In genomic region chr3:120113128-120114116, GRCh38 we compare ENCODE assay signal across 15 cellular contexts. TPM values are rescaled to one million over a fixed set of nuclear protein-coding genes. Genes with fewer than 3 reads are reported as not detected.
A peak's percentile ranks its signal among the peaks of the same experiment; 100 is the strongest.
DNase-seq lines count a peak whose midpoint lies in the region; ATAC-seq and TF ChIP-seq lines count a peak whose summit lies in the region.
"Had no signal": no experiment of that assay in that cellular context is flagged by ENCODE, and none has a peak within 500 bp of the region (broad histone marks: within the 10 kb centered on the region; RNA-seq: fewer than 3 reads in every experiment).

No MANE protein-coding gene starts in this region.

- H3K4me3 Mint-ChIP-seq in MCF 10A (ENCODE audit: unreplicated experiment) (no peak overlapping the region), WTC11 (no peak overlapping the region)
- H3K4me3 Mint-ChIP-seq: activated CD8-positive, alpha-beta memory T cell treated with anti-CD3 and anti-CD28 coated beads, Interleukin-2, amount 10 ng/mL, durations not matched to agents 7 days and 5 days; IgD-negative memory B cell; stimulated activated naive B cell treated with anti-CD40 and anti-IgM and Interleukin-4, amounts not matched to agents 10 μg/mL and 1 μg/mL and 100 μg/mL, for 72 hours had no signal

- H3K27me3 Mint-ChIP-seq in MCF 10A (ENCODE audit: insufficient read depth, unreplicated experiment) (no peaks in the 10 kb centered on the region), WTC11 (ENCODE audit: low read depth) (no peaks in the 10 kb centered on the region; the same call in 1 of the 2 replicates)
- H3K27me3 Mint-ChIP-seq: IgD-negative memory B cell; stimulated activated naive B cell treated with anti-CD40 and anti-IgM and Interleukin-4, amounts not matched to agents 10 μg/mL and 1 μg/mL and 100 μg/mL, for 72 hours had no signal

- BruUV-seq in MCF 10A (replicated peaks; lab: Mats Ljungman, UMichigan): no TSS peak

- no peaks in the 10 kb centered on the region for H3K4me1 ChIP-seq in breast epithelium

- ATAC-seq in GM21526 (IDR thresholded peaks at IDR 0.05; ENCODE audit: low FRiP score, unreplicated experiment) (no peak), GM19023 (IDR thresholded peaks at IDR 0.05; ENCODE audit: unreplicated experiment) (no peak), WTC11 (no peak)
- ATAC-seq: activated CD8-positive, alpha-beta memory T cell treated with anti-CD3 and anti-CD28 coated beads, Interleukin-2, amount 10 ng/mL, durations not matched to agents 7 days and 5 days; stimulated activated naive B cell treated with anti-CD40 and anti-IgM and Interleukin-4, amounts not matched to agents 10 μg/mL and 1 μg/mL and 100 μg/mL, for 72 hours had no signal

- H3K36me3 Mint-ChIP-seq in MCF 10A (ENCODE audit: insufficient read depth, unreplicated experiment) (no peaks in the 10 kb centered on the region), WTC11 (peaks cover 14% of the 10 kb centered on the region)

- H3K4me3 ChIP-seq in breast epithelium: no peak overlapping the region

- H3K9me3 ChIP-seq in breast epithelium: no peaks in the 10 kb centered on the region

- no peak for TF ChIP-seq POLR2A in breast epithelium (IDR thresholded peaks at IDR 0.05)

- no peak for TF ChIP-seq CTCF in MCF 10A (IDR thresholded peaks at IDR 0.05; ENCODE audit: unreplicated experiment)
- TF ChIP-seq CTCF in breast epithelium (IDR thresholded peaks at IDR 0.05): no peak
- TF ChIP-seq CTCF in WTC11 (IDR thresholded peaks at IDR 0.05): no peak

- peaks cover 7% of the 10 kb centered on the region for H3K9me3 Mint-ChIP-seq in MCF 10A (ENCODE audit: unreplicated experiment)
- H3K9me3 Mint-ChIP-seq in WTC11: peaks cover 27% of the 10 kb centered on the region

- DNase-seq in MCF 10A (ENCODE audit: unreplicated experiment): peak; percentile 91
- no peak for DNase-seq in breast epithelium (ENCODE audit: low spot score in 2 of 2)
- DNase-seq in astrocyte of the hippocampus (ENCODE audit: low read depth, low spot score): peak; percentile 77
- peak; percentile 34 for DNase-seq in glomerular visceral epithelial cell (ENCODE audit: extremely low spot score)
- DNase-seq in activated CD4-positive, alpha-beta T cell treated with anti-CD3 and anti-CD28 coated beads for 4 hours: no peak
- no peak for DNase-seq in WTC11 (ENCODE audit: low spot score)
- DNase-seq: activated CD8-positive, alpha-beta memory T cell treated with anti-CD3 and anti-CD28 coated beads, Interleukin-2, amount 10 ng/mL, durations not matched to agents 7 days and 5 days; amygdala; GDM1; NCI-H187 treated with DMSO at 0.1 percent for 48 hours; stimulated activated naive B cell treated with anti-CD40 and anti-IgM and Interleukin-4, amounts not matched to agents 10 μg/mL and 1 μg/mL and 100 μg/mL, for 72 hours had no signal

- POLR2A ChIA-PET in MCF 10A (lab: Yijun Ruan, JAX): interaction anchor here (0.6 to 14.5 kb wide), 21 partner anchors 10 to 821 kb away, joined by 3 to 284 read pairs (median 4); partner anchors contain the start of genes GSK3B and LRRC58
- POLR2A ChIA-PET in WTC11 (lab: Charles Lee): interaction anchor here (0.7 to 1.0 kb wide), 2 partner anchors 18 to 32 kb away, joined by 3 read pairs; no protein-coding TSS in a partner anchor

- no peak overlapping the region for H3K27ac ChIP-seq in breast epithelium
- H3K27ac ChIP-seq: 22Rv1 had no signal

- intact Hi-C loops in MCF 10A (cut with micrococcal nuclease) (no loop called here), breast epithelium (cut with DNase I; ENCODE audit: low total_unique reads) (no loop called here)

- H3K27ac Mint-ChIP-seq in MCF 10A (ENCODE audit: low read depth, unreplicated experiment) (peak overlapping the region; percentile 73), WTC11 (no peak overlapping the region)
- H3K27ac Mint-ChIP-seq: activated CD8-positive, alpha-beta memory T cell treated with anti-CD3 and anti-CD28 coated beads, Interleukin-2, amount 10 ng/mL, durations not matched to agents 7 days and 5 days; IgD-negative memory B cell; stimulated activated naive B cell treated with anti-CD40 and anti-IgM and Interleukin-4, amounts not matched to agents 10 μg/mL and 1 μg/mL and 100 μg/mL, for 72 hours had no signal

- no peaks in the 10 kb centered on the region for H3K36me3 ChIP-seq in breast epithelium

- no peaks in the 10 kb centered on the region for H3K27me3 ChIP-seq in breast epithelium

- H3K4me1 Mint-ChIP-seq in MCF 10A (ENCODE audit: insufficient read depth, unreplicated experiment) (peaks cover 51% of the 10 kb centered on the region), WTC11 (peaks cover 4% of the 10 kb centered on the region; the same call in 1 of the 2 replicates)
- H3K4me1 Mint-ChIP-seq: activated CD8-positive, alpha-beta memory T cell treated with anti-CD3 and anti-CD28 coated beads, Interleukin-2, amount 10 ng/mL, durations not matched to agents 7 days and 5 days; stimulated activated naive B cell treated with anti-CD40 and anti-IgM and Interleukin-4, amounts not matched to agents 10 μg/mL and 1 μg/mL and 100 μg/mL, for 72 hours had no signal

- CTCF ChIA-PET in MCF 10A (lab: Yijun Ruan, JAX) (interaction anchor here (0.5 to 1.5 kb wide), 15 partner anchors 9 to 740 kb away, joined by 3 to 6 read pairs (median 3); no protein-coding TSS in a partner anchor), WTC11 (lab: Charles Lee) (no interaction called here)

TF ChIP-seq in WTC11, 78 proteins besides CTCF, POLR2A, EP300 and RAD21 (continues in another document):
- TF ChIP-seq CREB1 (CRISPR knock-in tag; IDR thresholded peaks at IDR 0.05): no peak
- no peak for TF ChIP-seq GTF2I (CRISPR knock-in tag; conservative IDR thresholded peaks at IDR 0.05)
- no peak for TF ChIP-seq SMAD4 (CRISPR knock-in tag; IDR thresholded peaks at IDR 0.05)
- TF ChIP-seq ZNF532 (CRISPR knock-in tag; IDR thresholded peaks at IDR 0.05; ENCODE audit: borderline replicate concordance): no peak
- TF ChIP-seq, protein P1, sequence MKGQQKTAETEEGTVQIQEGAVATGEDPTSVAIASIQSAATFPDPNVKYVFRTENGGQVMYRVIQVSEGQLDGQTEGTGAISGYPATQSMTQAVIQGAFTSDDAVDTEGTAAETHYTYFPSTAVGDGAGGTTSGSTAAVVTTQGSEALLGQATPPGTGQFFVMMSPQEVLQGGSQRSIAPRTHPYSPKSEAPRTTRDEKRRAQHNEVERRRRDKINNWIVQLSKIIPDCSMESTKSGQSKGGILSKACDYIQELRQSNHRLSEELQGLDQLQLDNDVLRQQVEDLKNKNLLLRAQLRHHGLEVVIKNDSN (CRISPR knock-in tag; IDR thresholded peaks at IDR 0.05): no peak
- TF ChIP-seq, protein P2, sequence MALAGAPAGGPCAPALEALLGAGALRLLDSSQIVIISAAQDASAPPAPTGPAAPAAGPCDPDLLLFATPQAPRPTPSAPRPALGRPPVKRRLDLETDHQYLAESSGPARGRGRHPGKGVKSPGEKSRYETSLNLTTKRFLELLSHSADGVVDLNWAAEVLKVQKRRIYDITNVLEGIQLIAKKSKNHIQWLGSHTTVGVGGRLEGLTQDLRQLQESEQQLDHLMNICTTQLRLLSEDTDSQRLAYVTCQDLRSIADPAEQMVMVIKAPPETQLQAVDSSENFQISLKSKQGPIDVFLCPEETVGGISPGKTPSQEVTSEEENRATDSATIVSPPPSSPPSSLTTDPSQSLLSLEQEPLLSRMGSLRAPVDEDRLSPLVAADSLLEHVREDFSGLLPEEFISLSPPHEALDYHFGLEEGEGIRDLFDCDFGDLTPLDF (CRISPR knock-in tag; IDR thresholded peaks at IDR 0.05): no peak
- TF ChIP-seq TEAD1 (CRISPR knock-in tag; IDR thresholded peaks at IDR 0.05): no peak
- no peak for TF ChIP-seq ATF1 (CRISPR knock-in tag; IDR thresholded peaks at IDR 0.05)
- no peak for TF ChIP-seq ZNF317 (CRISPR knock-in tag; IDR thresholded peaks at IDR 0.05; ENCODE audit: borderline replicate concordance, low read depth)
- no peak for TF ChIP-seq ESRRA (CRISPR knock-in tag; IDR thresholded peaks at IDR 0.05; ENCODE audit: borderline replicate concordance)
- TF ChIP-seq RORB (CRISPR knock-in tag; IDR thresholded peaks at IDR 0.05): no peak

RNA-seq across cellular contexts. Expression of gene GSK3B, which starts 19.2 kb away (rescaled TPM):
- total RNA-seq in MCF 10A (2022) (71.5 and 73.6 TPM in 2 replicates), breast epithelium (10 to 100 TPM; 34.6 to 46.1 (median 42.0) TPM), WTC11 (2021) (45.9 to 48.9 TPM (median 46.8 TPM) in 3 replicates)

Comparison
In these comparisons a context has a peak if more than half of its experiments do, and no peak if none do; other contexts are left out.
1. DNase-seq: peak in MCF 10A (single experiment), astrocyte of the hippocampus (single experiment) and glomerular visceral epithelial cell (single experiment); none in breast epithelium (0 of 2), activated CD4-positive, alpha-beta T cell treated with anti-CD3 and anti-CD28 coated beads for 4 hours (0 of 2) and WTC11 (single experiment).